In the genomic region with DNA sequence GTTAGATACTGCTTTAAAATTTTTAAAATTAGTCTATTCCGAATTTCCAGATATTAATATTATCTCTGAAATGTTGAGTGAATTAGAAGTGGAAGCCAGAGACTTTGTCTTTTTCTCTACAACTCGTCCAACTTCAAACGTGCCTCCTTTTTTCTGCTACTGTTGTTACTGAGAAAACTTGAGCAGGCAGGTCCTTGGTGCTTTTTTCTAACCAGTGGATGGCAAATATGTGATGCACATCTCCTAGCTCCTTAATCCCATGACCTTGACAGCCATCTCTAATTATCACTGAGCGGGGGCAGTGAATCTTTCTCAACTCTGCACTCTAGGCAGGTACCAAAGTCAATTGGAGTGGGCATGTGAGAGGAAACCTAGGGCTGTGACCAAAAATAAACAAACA, we compare ENCODE assay signal across 1 cellular context.
TF ChIP-seq lines count a peak whose summit lies in the region.

No MANE protein-coding gene starts in this region.

TF ChIP-seq in A549, 52 proteins besides CTCF, POLR2A, EP300 and RAD21 (continued from another document):
- no peak for TF ChIP-seq USF2 (IDR thresholded peaks at IDR 0.05)
- no peak for TF ChIP-seq PBX3 (IDR thresholded peaks at IDR 0.05)
- no peak for TF ChIP-seq NFE2L2 (conservative IDR thresholded peaks at IDR 0.05; ENCODE audit: low read length)
- TF ChIP-seq, protein P1, sequence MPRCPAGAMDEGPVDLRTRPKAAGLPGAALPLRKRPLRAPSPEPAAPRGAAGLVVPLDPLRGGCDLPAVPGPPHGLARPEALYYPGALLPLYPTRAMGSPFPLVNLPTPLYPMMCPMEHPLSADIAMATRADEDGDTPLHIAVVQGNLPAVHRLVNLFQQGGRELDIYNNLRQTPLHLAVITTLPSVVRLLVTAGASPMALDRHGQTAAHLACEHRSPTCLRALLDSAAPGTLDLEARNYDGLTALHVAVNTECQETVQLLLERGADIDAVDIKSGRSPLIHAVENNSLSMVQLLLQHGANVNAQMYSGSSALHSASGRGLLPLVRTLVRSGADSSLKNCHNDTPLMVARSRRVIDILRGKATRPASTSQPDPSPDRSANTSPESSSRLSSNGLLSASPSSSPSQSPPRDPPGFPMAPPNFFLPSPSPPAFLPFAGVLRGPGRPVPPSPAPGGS (IDR thresholded peaks at IDR 0.05): no peak
- no peak for TF ChIP-seq E2F6 (IDR thresholded peaks at IDR 0.05; ENCODE audit: borderline replicate concordance, low read depth)
- TF ChIP-seq HOXA7 (CRISPR knock-in tag; IDR thresholded peaks at IDR 0.05): no peak
- TF ChIP-seq PHF8 (IDR thresholded peaks at IDR 0.05; ENCODE audit: borderline replicate concordance, low read depth): no peak
- no peak for TF ChIP-seq RFX5 (IDR thresholded peaks at IDR 0.05)
- no peak for TF ChIP-seq RARB (CRISPR knock-in tag; IDR thresholded peaks at IDR 0.05)
- TF ChIP-seq FOXS1 (CRISPR knock-in tag; IDR thresholded peaks at IDR 0.05): no peak
- TF ChIP-seq KDM5A (IDR thresholded peaks at IDR 0.05): no peak
